In genomic region chr19:11279505-11280236, GRCh38 we compare ENCODE assay signal across 1 cellular context.
A peak's percentile ranks its signal among the peaks of the same experiment; 100 is the strongest.
TF ChIP-seq lines count a peak whose summit lies in the region.

No MANE protein-coding gene starts in this region.

TF ChIP-seq in HEK293, 187 proteins besides CTCF, POLR2A, EP300 and RAD21 (continued from another document):
- TF ChIP-seq ZNF558 (tag by site-specific recombination; IDR thresholded peaks at IDR 0.05) = 0 out of 2 replicates have a peak, but pooled peaks have one; percentile 21
- no peak for TF ChIP-seq ZNF354C (tag by site-specific recombination; IDR thresholded peaks at IDR 0.05; ENCODE audit: borderline replicate concordance, low read depth)
- TF ChIP-seq ZNF768 (tag by site-specific recombination; IDR thresholded peaks at IDR 0.05) = no peak
